ENCODE assay signal across 1 cellular context in genomic region chr2:96145028-96145939, GRCh38.
TF ChIP-seq lines count a peak whose summit lies in the region.

Gene DUSP2, minus strand, starts transcription at chr2:96145440. Its CDS starts 86 bp downstream, at chr2:96145354.

TF ChIP-seq in H1, 55 proteins besides CTCF, POLR2A, EP300 and RAD21 (continued from another document):
- TF ChIP-seq CEBPB (IDR thresholded peaks at IDR 0.05; ENCODE audit: low read depth, low read length): no peak
